ENCODE assay signal across 2 cellular contexts in genomic region chr5:10332301-10332700, GRCh38.
TF ChIP-seq lines count a peak whose summit lies in the region.

No MANE protein-coding gene starts in this region.

TF ChIP-seq in liver, 16 proteins besides CTCF, POLR2A, EP300 and RAD21 (continued from another document):
- TF ChIP-seq RXRA (IDR thresholded peaks at IDR 0.05) (no peak), TAF1 (conservative IDR thresholded peaks at IDR 0.05) (no peak), YY1 (IDR thresholded peaks at IDR 0.05) (no peak), MAX (IDR thresholded peaks at IDR 0.05) (no peak), EGR1 (IDR thresholded peaks at IDR 0.05; ENCODE audit: low read depth in 2 of 2) (no peak), NR2F2 (IDR thresholded peaks at IDR 0.05) (no peak), HNF4A (conservative IDR thresholded peaks at IDR 0.05) (no peak), ZBTB33 (IDR thresholded peaks at IDR 0.05) (no peak), GABPA (IDR thresholded peaks at IDR 0.05 in 1 of 2, conservative IDR thresholded peaks at IDR 0.05 in 1 of 2) (no peak), HNF4G (IDR thresholded peaks at IDR 0.05) (no peak), FOXA1 (IDR thresholded peaks at IDR 0.05) (no peak), SP1 (IDR thresholded peaks at IDR 0.05) (no peak), REST (IDR thresholded peaks at IDR 0.05) (no peak)

TF ChIP-seq in SK-N-SH treated with all-trans-retinoic acid at 6 μM for 48 hours, 23 proteins besides CTCF, POLR2A, EP300 and RAD21 (continued from another document):
- TF ChIP-seq PATZ1 (CRISPR knock-in tag; IDR thresholded peaks at IDR 0.05; ENCODE audit: borderline replicate concordance) (no peak), BACH2 (CRISPR knock-in tag; IDR thresholded peaks at IDR 0.05; ENCODE audit: borderline replicate concordance) (no peak), RARB (CRISPR knock-in tag; IDR thresholded peaks at IDR 0.05) (no peak), ZNF565 (CRISPR knock-in tag; conservative IDR thresholded peaks at IDR 0.05; ENCODE audit: low read depth) (no peak), CSRNP3 (CRISPR knock-in tag; IDR thresholded peaks at IDR 0.05) (no peak), SNAI2 (CRISPR knock-in tag; IDR thresholded peaks at IDR 0.05) (no peak), ZFP30 (CRISPR knock-in tag; IDR thresholded peaks at IDR 0.05) (no peak), PPARA (CRISPR knock-in tag; IDR thresholded peaks at IDR 0.05; ENCODE audit: borderline replicate concordance) (no peak), TOX (CRISPR knock-in tag; IDR thresholded peaks at IDR 0.05; ENCODE audit: borderline replicate concordance) (no peak)
